ENCODE assay signal across 9 cellular contexts in the genomic region with DNA sequence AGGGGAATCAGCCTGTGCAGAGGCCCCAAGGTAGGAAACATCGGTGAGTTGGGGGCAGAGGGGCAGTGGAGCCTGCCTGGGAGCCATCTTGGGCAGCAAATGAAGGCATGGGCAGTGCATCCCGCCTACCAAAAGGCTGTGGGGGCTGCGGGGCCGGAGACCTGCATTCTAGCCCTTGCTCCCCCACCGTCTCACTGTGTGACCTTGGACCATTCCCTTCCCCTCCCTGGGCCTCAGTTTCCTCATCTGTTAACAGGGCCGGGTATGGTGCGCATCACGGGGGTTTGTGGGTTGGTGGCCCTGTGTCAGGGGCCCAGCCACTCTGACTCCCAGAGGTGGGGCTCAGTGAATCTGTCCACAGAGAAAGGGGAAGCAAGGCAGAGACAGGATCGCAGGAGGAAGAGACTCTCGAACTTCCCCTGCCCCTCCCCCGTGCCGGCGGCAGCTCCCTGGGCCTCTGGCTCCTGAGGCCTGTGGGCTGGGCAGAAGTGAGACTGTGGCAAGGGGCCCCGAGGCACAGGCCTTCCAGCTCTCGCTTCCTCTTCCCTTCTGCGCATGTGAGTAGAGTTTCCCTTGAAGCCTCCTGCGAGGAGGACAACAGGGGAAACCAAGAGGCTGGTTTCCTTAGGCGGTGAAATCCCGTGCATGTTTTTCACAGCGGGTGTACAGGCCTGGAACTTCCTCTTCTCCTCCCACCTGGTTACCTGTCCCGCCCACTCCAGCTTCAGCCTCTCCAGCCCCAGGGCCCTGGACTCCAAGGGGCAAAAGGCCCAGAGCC.
DNase-seq lines count a peak whose midpoint lies in the region; ATAC-seq, FAIRE-seq and TF ChIP-seq lines count a peak whose summit lies in the region.
"Had no signal": no experiment of that assay in that cellular context is flagged by ENCODE, and none has a peak within 500 bp of the region (broad histone marks: within the 10 kb centered on the region; RNA-seq: fewer than 3 reads in every experiment).

No MANE protein-coding gene starts in this region.

- ATAC-seq in GM18858 (IDR thresholded peaks at IDR 0.05; ENCODE audit: unreplicated experiment) (peak; percentile 83), HG03025 (IDR thresholded peaks at IDR 0.05; ENCODE audit: low FRiP score, unreplicated experiment) (peak; percentile 67)

- DNase-seq in SIG-M5 (lab: John Stamatoyannopoulos, UW): peak; percentile 94
- DNase-seq in activated naive CD4-positive, alpha-beta T cell treated with Interleukin-2 at 50 U/mL for 16 hours: peak; percentile 79
- peak; percentile 81 for DNase-seq in islet precursor cell
- peak; percentile 19 to 45 (median 29) for DNase-seq in stimulated activated CD4-positive, alpha-beta T cell treated with anti-CD3 and anti-CD28 coated beads, TNF-alpha, amount 100 ng/mL, for 4 hours (ENCODE audit: low read depth in 3 of 3)
- DNase-seq in D721Med (ENCODE audit: insufficient read length, low spot score): no peak
- no peak for DNase-seq in AG08395 (ENCODE audit: low spot score)

- TF ChIP-seq CTCF in D721Med (IDR thresholded peaks at IDR 0.05; ENCODE audit: insufficient read depth, missing control alignments): no peak

- FAIRE-seq in D721Med (lab: Jason Lieb, UNC): no peak
- FAIRE-seq: TTC549 had no signal

Comparison
In these comparisons a context has a peak if more than half of its experiments do, and no peak if none do; other contexts are left out.
1. DNase-seq: peak in SIG-M5 (single experiment), activated naive CD4-positive, alpha-beta T cell treated with Interleukin-2 at 50 U/mL for 16 hours (single experiment), islet precursor cell (single experiment) and stimulated activated CD4-positive, alpha-beta T cell treated with anti-CD3 and anti-CD28 coated beads, TNF-alpha, amount 100 ng/mL, for 4 hours (3 of 3); none in D721Med (single experiment) and AG08395 (single experiment).